Comparison of ENCODE assay signal across 8 cellular contexts in the genomic region with DNA sequence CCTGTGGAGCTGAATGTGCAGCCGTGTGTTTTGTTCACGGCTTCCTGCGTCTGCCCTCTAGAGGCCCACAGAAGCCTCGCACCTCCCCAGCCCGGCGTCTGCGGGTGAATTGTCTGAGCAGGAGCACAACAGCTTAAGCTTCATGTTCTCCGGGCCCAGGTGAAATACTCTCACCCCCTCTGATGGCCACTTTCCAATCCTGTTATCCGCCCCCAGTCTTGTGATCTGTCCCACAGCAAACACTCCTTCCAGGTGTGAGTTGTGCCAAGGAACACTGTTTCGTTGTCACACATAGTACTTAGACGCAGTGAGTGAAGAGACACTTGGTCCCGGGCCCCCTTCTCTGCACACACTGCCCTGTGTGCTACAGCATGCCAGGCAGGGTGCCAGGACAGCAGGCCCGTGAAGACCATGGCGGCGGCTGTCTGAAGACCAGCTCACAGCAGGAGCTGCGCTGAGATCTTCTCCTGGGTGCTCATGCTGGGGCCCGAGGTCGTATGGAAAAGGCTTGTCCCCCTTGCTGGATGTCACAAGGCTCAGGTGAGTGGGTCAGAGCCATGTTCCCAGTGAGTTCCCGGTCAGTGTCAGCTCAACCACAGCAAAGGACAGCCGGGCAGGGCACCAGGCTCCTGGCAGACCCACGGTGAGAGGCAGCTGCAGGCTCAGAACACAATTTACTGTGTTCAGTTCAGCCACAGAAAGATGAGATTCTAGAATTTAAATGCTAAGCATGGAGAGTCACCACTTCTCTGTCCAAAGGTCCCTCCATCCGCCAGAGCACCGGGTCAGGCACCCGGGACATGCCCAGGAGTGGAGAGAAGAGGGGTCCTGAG. TPM values are rescaled to one million over a fixed set of nuclear protein-coding genes. Genes with fewer than 3 reads are reported as not detected.
A peak's percentile ranks its signal among the peaks of the same experiment; 100 is the strongest.
DNase-seq lines count a peak whose midpoint lies in the region; ATAC-seq and TF ChIP-seq lines count a peak whose summit lies in the region.

No MANE protein-coding gene starts in this region.

- H3K9me3 ChIP-seq in HEK293 (ENCODE audit: control insufficient read depth, insufficient read depth, low read depth, low read length) (no peaks in the 10 kb centered on the region), suprapubic skin (no peaks in the 10 kb centered on the region)

- peak; percentile 58 for DNase-seq in DMS114 treated with DMSO at 0.1 percent for 48 hours (lab: John Stamatoyannopoulos, UW; ENCODE audit: unreplicated experiment)
- peak; percentile 72 for DNase-seq in NCI-H2196 (lab: John Stamatoyannopoulos, UW; ENCODE audit: unreplicated experiment)
- DNase-seq in activated CD4-positive, alpha-beta T cell treated with anti-CD3 and anti-CD28 coated beads, Interleukin-2, amount 50 U/mL, for 48 hours = peak; percentile 26 to 40
- no peak for DNase-seq in epithelial cell of proximal tubule (ENCODE audit: low read depth)
- DNase-seq in myocyte (ENCODE audit: low read depth) = peak; percentile 79
- no peak for DNase-seq in suprapubic skin (ENCODE audit: low spot score in 2 of 2)

- ATAC-seq in HG03196 (IDR thresholded peaks at IDR 0.05; ENCODE audit: unreplicated experiment) = no peak

- H3K27ac ChIP-seq in HEK293 (ENCODE audit: extremely low read depth, low read depth, low read length) (no peak overlapping the region), suprapubic skin (no peak overlapping the region)

- CTCF ChIA-PET in HEK293 (lab: Yijun Ruan, JAX) = interaction anchor here (0.6 to 1.8 kb wide), 30 partner anchors 8 to 200 kb away, joined by 3 to 12 read pairs (median 4); no protein-coding TSS in a partner anchor

- H3K4me1 ChIP-seq in HEK293 (ENCODE audit: control insufficient read depth, insufficient read depth, low read length) (no peaks in the 10 kb centered on the region; the same call in 1 of the 2 replicates), suprapubic skin (peaks cover 3% of the 10 kb centered on the region)

- POLR2A ChIA-PET in HEK293 (lab: Yijun Ruan, JAX) = interaction anchor here (1.1 kb wide), 1 partner anchor 150 kb away, joined by 3 read pairs; no protein-coding TSS in a partner anchor

- TF ChIP-seq POLR2A in suprapubic skin (IDR thresholded peaks at IDR 0.05) = no peak

- no peak for TF ChIP-seq EP300 in suprapubic skin (IDR thresholded peaks at IDR 0.05)

- WGBS in suprapubic skin = 40% methylated on average over 9 of the region's 24 CpGs

- H3K4me3 ChIP-seq in HEK293 (ENCODE audit: low read depth, low read length) (no peak overlapping the region), epithelial cell of proximal tubule (ENCODE audit: low read depth, low read length) (no peak overlapping the region), suprapubic skin (no peak overlapping the region)

- peak; percentile 79 for TF ChIP-seq CTCF in HEK293 (tag by site-specific recombination; IDR thresholded peaks at IDR 0.05)
- peak; percentile 81 for TF ChIP-seq CTCF in epithelial cell of proximal tubule (conservative IDR thresholded peaks at IDR 0.05; ENCODE audit: low read depth, low read length)
- TF ChIP-seq CTCF in suprapubic skin (IDR thresholded peaks at IDR 0.05) = peak; percentile 54 to 92

- H3K27me3 ChIP-seq in suprapubic skin = peaks cover 35% of the 10 kb centered on the region

- H3K36me3 ChIP-seq in HEK293 (ENCODE audit: control insufficient read depth in 2 of 2, insufficient read depth in 1 of 2, low read length in 2 of 2) = no peaks in the 10 kb centered on the region
- no peaks in the 10 kb centered on the region for H3K36me3 ChIP-seq in suprapubic skin

TF ChIP-seq in HEK293, 187 proteins besides CTCF, POLR2A, EP300 and RAD21:
- no peak for TF ChIP-seq ZSCAN5A (tag by site-specific recombination; IDR thresholded peaks at IDR 0.05)
- no peak for TF ChIP-seq ZNF335 (tag by site-specific recombination; conservative IDR thresholded peaks at IDR 0.05)
- TF ChIP-seq ZBTB20 (tag by site-specific recombination; IDR thresholded peaks at IDR 0.05) = peak; percentile 91
- peak; percentile 45 for TF ChIP-seq ZNF654 (tag by site-specific recombination; IDR thresholded peaks at IDR 0.05; ENCODE audit: low read depth)
- no peak for TF ChIP-seq ZNF184 (tag by site-specific recombination; IDR thresholded peaks at IDR 0.05)

RNA-seq across cellular contexts. Expression of gene PXDN, which starts 6.8 kb away (rescaled TPM):
- total RNA-seq in epithelial cell of proximal tubule = 195 and 197 TPM in 2 replicates
- total RNA-seq in myocyte = 52.7 and 69.3 TPM in 2 replicates
- polyA plus RNA-seq in myocyte (2012) = 212 TPM
- 1 to 10 TPM; 7.0 to 9.5 (median 9.4) TPM for total RNA-seq in suprapubic skin

Comparison
In these comparisons a context has a peak if more than half of its experiments do, and no peak if none do; other contexts are left out.
1. DNase-seq: peak in DMS114 treated with DMSO at 0.1 percent for 48 hours (single experiment), NCI-H2196 (single experiment), activated CD4-positive, alpha-beta T cell treated with anti-CD3 and anti-CD28 coated beads, Interleukin-2, amount 50 U/mL, for 48 hours (2 of 2) and myocyte (single experiment); none in epithelial cell of proximal tubule (single experiment) and suprapubic skin (0 of 2).
2. Peak in every context shown above with its lines, with median percentiles within 50 percentile points of each other: CTCF ChIP-seq.